17 cellular contexts compared by ENCODE assay signal in genomic region chr11:128937480-128937879, GRCh38. TPM values are rescaled to one million over a fixed set of nuclear protein-coding genes. Genes with fewer than 3 reads are reported as not detected.
DNase-seq lines count a peak whose midpoint lies in the region; ATAC-seq, FAIRE-seq and TF ChIP-seq lines count a peak whose summit lies in the region.
"Had no signal": no experiment of that assay in that cellular context is flagged by ENCODE, and none has a peak within 500 bp of the region (broad histone marks: within the 10 kb centered on the region; RNA-seq: fewer than 3 reads in every experiment).

No MANE protein-coding gene starts in this region.

- H4K8ac ChIP-seq in H9 (replicated peaks; ENCODE audit: insufficient read length, low read depth, low read length) (no peak overlapping the region), H1 (ENCODE audit: extremely low read depth, insufficient read depth, low read length) (no peak overlapping the region)

- H3K18ac ChIP-seq in H9 (ENCODE audit: insufficient read length, low read depth, low read length), result peak overlapping the region; percentile 88
- no peak overlapping the region for H3K18ac ChIP-seq in H1 (ENCODE audit: extremely low read depth, low read length)

- H2BK120ac ChIP-seq in H9 (ENCODE audit: low read depth, low read length, poor library complexity, severe bottlenecking) (peak overlapping the region; percentile 90), H1 (replicated peaks; ENCODE audit: low read depth, low read length) (no peak overlapping the region)

- H3K23ac ChIP-seq in H9 (ENCODE audit: insufficient read length, low read depth, low read length) (no peak overlapping the region), H1 (ENCODE audit: insufficient read length) (no peak overlapping the region)

- no peak for TF ChIP-seq POLR2A in H1 (IDR thresholded peaks at IDR 0.05; ENCODE audit: control extremely low read depth in 1 of 2, low read depth in 2 of 2, low read length in 2 of 2)

- DNase-seq in NCI-H1436 (lab: John Stamatoyannopoulos, UW), result peak; percentile 32
- DNase-seq in NCI-H1436 treated with DMSO at 0.1 percent for 48 hours (lab: John Stamatoyannopoulos, UW), result no peak
- no peak for DNase-seq in H9
- DNase-seq in H1 (ENCODE audit: low read depth in 1 of 2, low spot score in 2 of 2), result no peak
- DNase-seq in osteoblast (ENCODE audit: insufficient read length, low spot score, missing footprints), result peak; percentile 48
- DNase-seq in HuH-7.5 (ENCODE audit: low spot score), result no peak
- DNase-seq in T-helper 17 cell, result no peak
- no peak for DNase-seq in Caco-2
- DNase-seq: C1 segment of cervical spinal cord, GM23248, KG1, NCI-H1694 treated with DMSO at 0.1 percent for 48 hours, Peyer's patch had no signal

- no peak for TF ChIP-seq RAD21 in H1 (IDR thresholded peaks at IDR 0.05 in 1 of 2, conservative IDR thresholded peaks at IDR 0.05 in 1 of 2; ENCODE audit: low read depth in 2 of 2, low read length in 2 of 2)

- no peak for ATAC-seq in T-helper 17 cell
- ATAC-seq: Right ventricle myocardium inferior had no signal

- no peaks in the 10 kb centered on the region for H3K79me1 ChIP-seq in H9 (ENCODE audit: insufficient read depth, low read depth, low read length, poor library complexity, severe bottlenecking)
- H3K79me1 ChIP-seq in H1 (ENCODE audit: low read depth, low read length), result no peaks in the 10 kb centered on the region

- POLR2A ChIA-PET in H1 (lab: Charles Lee; ENCODE audit: partially characterized antibody) (no interaction called here), Caco-2 (lab: Charles Lee) (no interaction called here)

- peak overlapping the region; percentile 6 to 77 (median 8); a peak in 2 of 7 replicates for H3K27ac Mint-ChIP-seq in H9
- no peak overlapping the region for H3K27ac Mint-ChIP-seq in T-helper 17 cell
- H3K27ac Mint-ChIP-seq in Caco-2 (ENCODE audit: unreplicated experiment), result no peak overlapping the region

- H2AK5ac ChIP-seq in H9 (ENCODE audit: insufficient read length, low read length) (no peak overlapping the region), H1 (ENCODE audit: low read depth, low read length) (no peak overlapping the region)

- no peaks in the 10 kb centered on the region for H3K23me2 ChIP-seq in H9 (ENCODE audit: insufficient read length, low read depth, low read length, poor library complexity, severe bottlenecking)
- H3K23me2 ChIP-seq in H1 (ENCODE audit: low read depth, low read length), result no peaks in the 10 kb centered on the region

- H2BK20ac ChIP-seq in H9 (ENCODE audit: low read depth, low read length, poor library complexity, severe bottlenecking), result no peak overlapping the region
- H2BK20ac ChIP-seq in H1 (ENCODE audit: low read length), result 0 out of 2 replicates have a peak overlapping the region, but pooled peaks have one; percentile 21

- H2AFZ ChIP-seq in H9 (ENCODE audit: low read length) (no peak overlapping the region), H1 (ENCODE audit: low read length) (no peak overlapping the region), osteoblast (ENCODE audit: low read length) (no peak overlapping the region)
- H2AFZ ChIP-seq: GM23248 had no signal

- H3K4me3 ChIP-seq in H1 (ENCODE audit: extremely low read depth in 1 of 4, insufficient read depth in 2 of 4, low read depth in 3 of 4, low read length in 4 of 4) (no peak overlapping the region), osteoblast (ENCODE audit: insufficient read depth, low read length) (no peak overlapping the region), Caco-2 (ENCODE audit: low read depth, low read length) (no peak overlapping the region)
- H3K4me3 ChIP-seq: GM23248, Peyer's patch, SK-N-MC had no signal

- WGBS in H9 (ENCODE audit: extremely low coverage, insufficient read length, low lambda C conversion rate), result no CpG with 5 or more reads among the region's 9 CpGs
- WGBS in H1 (ENCODE audit: extremely low coverage in 1 of 2, insufficient coverage in 1 of 2, insufficient read length in 1 of 2, insufficient replicate concordance in 2 of 2, low coverage in 1 of 2, low lambda C conversion rate in 2 of 2, missing lambda C conversion rate in 1 of 2), 2 experiments, result 79% methylated on average over 9 of the region's 9 CpGs; no CpG with 5 or more reads in 1 of the 2 experiments

- H3K79me2 ChIP-seq in H9 (ENCODE audit: insufficient read depth, low read length) (no peaks in the 10 kb centered on the region), H1 (ENCODE audit: control insufficient read depth in 1 of 2, insufficient read depth in 2 of 2, low read length in 2 of 2) (no peaks in the 10 kb centered on the region), osteoblast (ENCODE audit: insufficient read depth, low read length) (no peaks in the 10 kb centered on the region)

- H3K36me3 ChIP-seq in H1 (ENCODE audit: control insufficient read depth in 2 of 4, insufficient read depth in 4 of 4, low read length in 3 of 4), result no peaks in the 10 kb centered on the region
- H3K36me3 ChIP-seq in osteoblast (ENCODE audit: insufficient read depth, low read length), result no peaks in the 10 kb centered on the region
- H3K36me3 ChIP-seq in Caco-2 (ENCODE audit: control insufficient read depth, insufficient read depth, low read length), result no peaks in the 10 kb centered on the region
- H3K36me3 ChIP-seq: Peyer's patch had no signal

- H3T11ph ChIP-seq in H9 (ENCODE audit: low read length), result no peak overlapping the region

- no peak overlapping the region for H3K4me3 Mint-ChIP-seq in H9
- H3K4me3 Mint-ChIP-seq in T-helper 17 cell, result no peak overlapping the region
- no peak overlapping the region for H3K4me3 Mint-ChIP-seq in Caco-2 (ENCODE audit: unreplicated experiment)

- H2BK5ac ChIP-seq in H9 (ENCODE audit: insufficient read length, low read length) (no peak overlapping the region), H1 (ENCODE audit: low read depth, low read length) (0 out of 2 replicates have a peak overlapping the region, but pooled peaks have one; percentile 31)

- BruUV-seq in Caco-2 (replicated peaks; lab: Mats Ljungman, UMichigan), result no TSS peak

- H3K27ac ChIP-seq in H9 (ENCODE audit: insufficient read length, low read depth, low read length), result no peak overlapping the region
- no peak overlapping the region for H3K27ac ChIP-seq in H1 (ENCODE audit: low read depth, low read length)
- no peak overlapping the region for H3K27ac ChIP-seq in osteoblast (ENCODE audit: low read depth, low read length)
- H3K27ac ChIP-seq: GM23248, Peyer's patch, SK-N-MC had no signal

- TF ChIP-seq CTCF in H9 (conservative IDR thresholded peaks at IDR 0.05) (no peak), H1 (IDR thresholded peaks at IDR 0.05; ENCODE audit: control extremely low read depth in 1 of 3, insufficient read depth in 1 of 3, low read depth in 1 of 3, low read length in 3 of 3) (no peak), osteoblast (IDR thresholded peaks at IDR 0.05; ENCODE audit: extremely low read depth, low read depth, low read length) (no peak), Caco-2 (IDR thresholded peaks at IDR 0.05; ENCODE audit: insufficient read depth in 1 of 2, low read depth in 1 of 2, low read length in 1 of 2, severe bottlenecking in 1 of 2, unreplicated experiment in 1 of 2) (no peak)

- TF ChIP-seq EP300 in H1 (IDR thresholded peaks at IDR 0.05; ENCODE audit: borderline replicate concordance in 1 of 2, low read depth in 2 of 2, low read length in 2 of 2), result no peak

- H3K4me1 Mint-ChIP-seq in H9 (peaks cover 24 to 31% of the 10 kb centered on the region in 2 experiments), T-helper 17 cell (peaks cover 2% of the 10 kb centered on the region), Caco-2 (ENCODE audit: low read depth, unreplicated experiment) (no peaks in the 10 kb centered on the region)

- H4K5ac ChIP-seq in H9 (ENCODE audit: insufficient read length, low read depth, low read length) (no peak overlapping the region), H1 (ENCODE audit: insufficient read length, low read depth, low read length) (no peak overlapping the region)

- peak overlapping the region; percentile 92 for H3K14ac ChIP-seq in H9 (ENCODE audit: insufficient read depth, low read length)
- no peak overlapping the region for H3K14ac ChIP-seq in H1 (ENCODE audit: insufficient read length)

- H3K9me3 Mint-ChIP-seq in H9 (peaks cover 0 to 3% of the 10 kb centered on the region in 2 experiments; a peak in 2 of 5 replicates), Caco-2 (ENCODE audit: unreplicated experiment) (no peaks in the 10 kb centered on the region)

- H4K91ac ChIP-seq in H9 (ENCODE audit: insufficient read length, low read depth, low read length) (peak overlapping the region; percentile 2), H1 (replicated peaks; ENCODE audit: insufficient read length, low read length) (no peak overlapping the region)

- 0 out of 7 replicates have a peak, but pooled peaks cover 0 to 3% (median 0%) of the 10 kb centered on the region in 3 experiments for H3K36me3 Mint-ChIP-seq in H9 (ENCODE audit: insufficient read depth in 1 of 3, low read depth in 3 of 3)
- H3K36me3 Mint-ChIP-seq in T-helper 17 cell (ENCODE audit: low read depth), result peaks cover 2% of the 10 kb centered on the region
- no peaks in the 10 kb centered on the region for H3K36me3 Mint-ChIP-seq in Caco-2 (ENCODE audit: insufficient read depth, unreplicated experiment)

- no peak overlapping the region for H3K4me2 ChIP-seq in H9 (ENCODE audit: insufficient read depth, insufficient read length, low read length)
- H3K4me2 ChIP-seq in H1 (ENCODE audit: insufficient read depth in 1 of 2, low read depth in 2 of 2, low read length in 2 of 2), result no peak overlapping the region
- H3K4me2 ChIP-seq in osteoblast (ENCODE audit: insufficient read depth, low read length), result no peak overlapping the region

- H3K9ac ChIP-seq in H9 (ENCODE audit: extremely low read depth, insufficient read length, low read length), result no peak overlapping the region
- peak overlapping the region in 2 of 4 experiments; percentile 40 to 45; a peak in 3 of 7 replicates for H3K9ac ChIP-seq in H1 (replicated peaks in 1 of 4; ENCODE audit: extremely low read depth in 1 of 4, low read depth in 3 of 4, low read length in 3 of 4)
- H3K9ac ChIP-seq: GM23248 had no signal

- H2BK12ac ChIP-seq in H9 (ENCODE audit: insufficient read length, low read depth, low read length) (no peak overlapping the region), H1 (ENCODE audit: low read depth, low read length) (peak overlapping the region; percentile 82)

- H3K9me3 ChIP-seq in H9 (ENCODE audit: control insufficient read depth, low read depth, low read length) (no peaks in the 10 kb centered on the region), H1 (ENCODE audit: insufficient read depth in 2 of 2, low read depth in 1 of 2, low read length in 1 of 2) (peaks cover 0 to 2% of the 10 kb centered on the region in 2 experiments; a peak in 1 of 4 replicates), osteoblast (ENCODE audit: low read depth, low read length) (no peaks in the 10 kb centered on the region), T-helper 17 cell (ENCODE audit: control insufficient read depth, low read length, poor library complexity, severe bottlenecking) (no peaks in the 10 kb centered on the region), Caco-2 (no peaks in the 10 kb centered on the region)
- H3K9me3 ChIP-seq: Peyer's patch had no signal

- H3K56ac ChIP-seq in H9 (ENCODE audit: insufficient read length, low read depth, low read length), result no peak overlapping the region
- H3K56ac ChIP-seq in H1 (replicated peaks; ENCODE audit: insufficient read length, low read depth, low read length), result no peak overlapping the region

- H3K27me3 ChIP-seq in H9 (ENCODE audit: insufficient read depth, low read length) (peaks cover 2% of the 10 kb centered on the region; the same call in 1 of the 2 replicates), H1 (replicated peaks in 1 of 4; ENCODE audit: control insufficient read depth in 3 of 4, extremely low read depth in 1 of 4, insufficient read depth in 3 of 4, low read length in 3 of 4) (peaks cover 0 to 16% (median 7%) of the 10 kb centered on the region in 4 experiments; a peak in 6 of 7 replicates), osteoblast (ENCODE audit: insufficient read depth, low read length) (no peaks in the 10 kb centered on the region), Caco-2 (replicated peaks; ENCODE audit: control insufficient read depth, insufficient read depth, low read length) (peaks cover 5% of the 10 kb centered on the region)
- H3K27me3 ChIP-seq: Peyer's patch had no signal

- CTCF ChIA-PET in H1 (lab: Charles Lee; ENCODE audit: partially characterized antibody) (interaction anchor here (0.8 to 14.7 kb wide), 9 partner anchors 9 to 56 kb away, joined by 3 to 243 read pairs (median 3); partner anchors contain the start of gene KCNJ5), Caco-2 (lab: Charles Lee) (no interaction called here)

- no peaks in the 10 kb centered on the region; the same call in 1 of the 2 replicates for H3K4me1 ChIP-seq in H9 (ENCODE audit: insufficient read depth, low read length)
- peaks cover 0 to 12% (median 9%) of the 10 kb centered on the region in 4 experiments; a peak in 6 of 7 replicates for H3K4me1 ChIP-seq in H1 (replicated peaks in 1 of 4; ENCODE audit: control insufficient read depth in 3 of 4, insufficient read depth in 4 of 4, low read length in 3 of 4)
- H3K4me1 ChIP-seq in osteoblast (ENCODE audit: insufficient read depth, low read length), result no peaks in the 10 kb centered on the region
- H3K4me1 ChIP-seq in Caco-2, result no peaks in the 10 kb centered on the region
- H3K4me1 ChIP-seq: Peyer's patch had no signal

- FAIRE-seq in H1 (lab: Jason Lieb, UNC), result no peak

- H4K20me1 ChIP-seq in H9 (ENCODE audit: control insufficient read depth, insufficient read depth, insufficient read length) (no peaks in the 10 kb centered on the region), H1 (replicated peaks in 1 of 2; ENCODE audit: control insufficient read depth in 1 of 2, insufficient read depth in 2 of 2, low read length in 2 of 2) (no peaks in the 10 kb centered on the region), osteoblast (ENCODE audit: insufficient read depth, low read length) (no peaks in the 10 kb centered on the region)

- H3K27me3 Mint-ChIP-seq in H9 (ENCODE audit: low read depth), result peaks cover 47% of the 10 kb centered on the region
- peaks cover 26% of the 10 kb centered on the region for H3K27me3 Mint-ChIP-seq in T-helper 17 cell
- peaks cover 7% of the 10 kb centered on the region for H3K27me3 Mint-ChIP-seq in Caco-2 (ENCODE audit: insufficient read depth, unreplicated experiment)

- intact Hi-C loops in Caco-2 (cut with micrococcal nuclease; ENCODE audit: unreplicated experiment), result no loop called here

- H3K4ac ChIP-seq in H9 (ENCODE audit: low read depth, low read length) (peak overlapping the region; percentile 37; the same call in 1 of the 2 replicates), H1 (replicated peaks; ENCODE audit: insufficient read length, low read depth, low read length) (no peak overlapping the region)

- no peak overlapping the region for H2BK15ac ChIP-seq in H9 (ENCODE audit: low read depth, low read length)
- no peak overlapping the region for H2BK15ac ChIP-seq in H1 (ENCODE audit: low read length)

RNA-seq across cellular contexts. Expression of gene TP53AIP1, which starts 5.2 kb away (rescaled TPM):
- total RNA-seq in H9 (2021), result not detected in 2 replicates
- total RNA-seq in H1 (2021; fragmentation: NEBNext Ultra II Directional; extraction: Animal tissue kit (Norgen Biotek cat#: 25700)), result not detected in 2 replicates
- 0.03 TPM in 1 of 2 replicates, not detected in the other for polyA plus RNA-seq in H1 (2011; rRNA removed)
- 0.04 TPM for polyA plus RNA-seq in H1 (2011; cell fraction: cytosol; rRNA removed)
- 0.19 TPM for polyA plus RNA-seq in H1 (2011; cell fraction: nucleus; rRNA removed)
- polyA plus RNA-seq in H1 (2012, experiment 1 of 2), result 0.18 to 0.25 TPM in 2 of 4 replicates, not detected in the others
- polyA plus RNA-seq in H1 (2012, experiment 2 of 2), result not detected
- polyA plus RNA-seq in H1 (2013, experiment 1 of 2), result 0.04 TPM
- polyA plus RNA-seq in H1 (2013, experiment 2 of 2), result 0.02 TPM
- not detected in 2 replicates for polyA minus RNA-seq in H1 (2011; rRNA and poly(A)+ RNA removed)
- polyA minus RNA-seq in H1 (2011; cell fraction: cytosol; rRNA and poly(A)+ RNA removed), result not detected
- 0.70 TPM for polyA minus RNA-seq in H1 (2011; cell fraction: nucleus; rRNA and poly(A)+ RNA removed)
- total RNA-seq in osteoblast, result under 0.01 TPM in 1 of 2 replicates, not detected in the other
- not detected for total RNA-seq in T-helper 17 cell
- 0.11 TPM in 1 of 2 replicates, not detected in the other for total RNA-seq in Caco-2 (2022)
- total RNA-seq: A172, GM23248, NCI-H460, Right ventricle myocardium inferior had no signal
- polyA plus RNA-seq: GM23248 had no signal

RNA-seq across cellular contexts. Expression of gene KCNJ5, which starts 46.3 kb away (rescaled TPM):
- 0.04 and 0.11 TPM in 2 replicates for total RNA-seq in H9 (2021)
- total RNA-seq in H1 (2021; fragmentation: NEBNext Ultra II Directional; extraction: Animal tissue kit (Norgen Biotek cat#: 25700)), result not detected in 2 replicates
- polyA plus RNA-seq in H1 (2011; rRNA removed), result 0.03 and 0.05 TPM in 2 replicates
- polyA plus RNA-seq in H1 (2011; cell fraction: cytosol; rRNA removed), result 0.03 TPM
- polyA plus RNA-seq in H1 (2011; cell fraction: nucleus; rRNA removed), result 0.10 TPM
- polyA plus RNA-seq in H1 (2012, experiment 1 of 2), result 0.03 to 0.09 TPM in 2 of 4 replicates, not detected in the others
- not detected for polyA plus RNA-seq in H1 (2012, experiment 2 of 2)
- polyA plus RNA-seq in H1 (2013, experiment 1 of 2), result not detected
- polyA plus RNA-seq in H1 (2013, experiment 2 of 2), result not detected
- 0.13 TPM in 1 of 2 replicates, not detected in the other for polyA minus RNA-seq in H1 (2011; rRNA and poly(A)+ RNA removed)
- 0.22 TPM for polyA minus RNA-seq in H1 (2011; cell fraction: cytosol; rRNA and poly(A)+ RNA removed)
- polyA minus RNA-seq in H1 (2011; cell fraction: nucleus; rRNA and poly(A)+ RNA removed), result not detected
- 0.29 and 0.36 TPM in 2 replicates for total RNA-seq in osteoblast
- total RNA-seq in T-helper 17 cell, result not detected
- not detected in 2 replicates for total RNA-seq in Caco-2 (2022)
- total RNA-seq: NCI-H460 had no signal
- polyA plus RNA-seq: GM23248 had no signal

Comparison
In these comparisons a context has a peak if more than half of its experiments do, and no peak if none do; other contexts are left out.
1. DNase-seq: peak in NCI-H1436 (single experiment) and osteoblast (single experiment); none in NCI-H1436 treated with DMSO at 0.1 percent for 48 hours (single experiment), H9 (single experiment), H1 (0 of 2), HuH-7.5 (single experiment), T-helper 17 cell (0 of 3) and Caco-2 (0 of 2).
2. H3K27ac Mint-ChIP-seq: peak in H9 (3 of 3); none in T-helper 17 cell (single experiment) and Caco-2 (single experiment).